Comparison of ENCODE assay signal across 17 cellular contexts in the genomic region with DNA sequence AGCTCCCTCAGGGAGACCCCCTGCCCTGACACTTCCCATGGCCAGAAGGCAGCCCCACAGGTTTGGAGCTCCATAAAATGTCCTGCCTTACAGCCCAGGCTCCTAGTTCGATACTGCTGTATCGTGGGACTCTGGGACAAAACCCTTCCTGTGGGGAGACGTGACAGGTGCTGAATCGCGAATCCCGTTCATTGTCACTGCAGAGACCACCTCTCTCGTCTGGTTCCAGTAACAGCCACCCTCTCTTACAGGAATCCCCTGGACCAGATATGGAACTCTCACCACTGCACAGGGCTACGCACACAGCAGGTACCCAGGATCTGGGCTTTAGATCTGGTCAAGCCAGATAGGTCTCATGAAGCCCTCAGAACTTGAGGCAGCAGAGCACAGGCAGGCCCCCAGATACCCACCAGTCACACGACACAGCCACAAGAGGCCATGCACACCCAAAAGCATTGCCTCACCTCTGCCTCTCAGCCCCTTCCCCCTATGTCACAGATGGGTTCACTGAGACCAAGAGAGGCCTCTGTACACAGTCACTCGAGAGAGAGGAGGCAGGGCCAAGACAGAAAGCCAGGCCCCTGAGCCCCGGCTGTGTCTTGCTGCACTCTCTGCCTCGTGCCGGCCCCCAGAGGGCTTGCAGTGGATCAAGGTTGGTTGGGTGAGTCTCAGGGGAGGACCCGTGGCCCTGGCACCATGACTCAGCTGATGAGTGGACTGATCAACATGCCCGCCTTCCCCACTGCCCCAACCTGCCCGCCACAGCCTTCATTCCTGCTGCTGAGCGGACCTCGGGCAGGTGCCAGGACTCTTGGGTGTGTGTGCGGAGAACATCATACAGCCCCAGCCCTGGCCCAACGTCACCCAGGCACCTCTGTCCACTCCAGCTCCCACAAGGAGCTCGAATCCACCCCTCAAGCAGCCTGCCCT. TPM values are rescaled to one million over a fixed set of nuclear protein-coding genes. Genes with fewer than 3 reads are reported as not detected.
DNase-seq lines count a peak whose midpoint lies in the region; ATAC-seq and TF ChIP-seq lines count a peak whose summit lies in the region.
"Had no signal": no experiment of that assay in that cellular context is flagged by ENCODE, and none has a peak within 500 bp of the region (broad histone marks: within the 10 kb centered on the region; RNA-seq: fewer than 3 reads in every experiment).

No MANE protein-coding gene starts in this region.

- H3K9me3 ChIP-seq in stomach (no peaks in the 10 kb centered on the region), psoas muscle (no peaks in the 10 kb centered on the region)
- H3K9me3 ChIP-seq: Peyer's patch had no signal

- DNase-seq in HPDE6-E6E7 (ENCODE audit: extremely low spot score) (peak; percentile 86), kidney tubule cell (ENCODE audit: low spot score) (peak; percentile 93), stomach (peak; percentile 54), NCI-H1092 treated with DMSO at 0.1 percent for 48 hours (lab: John Stamatoyannopoulos, UW) (no peak), psoas muscle (no peak), islet precursor cell (no peak)
- no peak for DNase-seq in T-helper 2 cell treated with Interferon-gamma antibody and Interleukin-4, amounts not matched to agents 5 μg/mL and 100 μg/mL, for 36 hours (ENCODE audit: low spot score)
- DNase-seq: activated CD4-positive, alpha-beta T cell treated with anti-CD3 and anti-CD28 coated beads for 4 hours; activated T-cell treated with anti-CD3 and anti-CD28 coated beads, Interleukin-2, amount 50 U/mL, for 1 hour; NCI-H524 treated with DMSO at 0.1 percent for 48 hours; stimulated activated CD4-positive, alpha-beta T cell treated with anti-CD3 and anti-CD28 coated beads, Interleukin-1b, Interleukin-23, amount 100 ng/mL, for 48 hours; stimulated activated CD8-positive, alpha-beta memory T cell treated with anti-CD3 and anti-CD28 coated beads, Interleukin-4, amount 100 ng/mL, for 48 hours; trophoblast cell had no signal

- WGBS in stomach, 5 donors, result 73 to 93% (median 78%) methylated on average over 12 to 21 of the region's 21 CpGs
- 91 to 95% (median 91%) methylated on average over 21 of the region's 21 CpGs for WGBS in psoas muscle, 3 donors

- intact Hi-C loops in stomach (cut with DNase I; ENCODE audit: low total_unique reads), result no loop called here
- intact Hi-C loops in psoas muscle (cut with DNase I), result no loop called here

- H3K27ac ChIP-seq in VCaP, result peak overlapping the region; percentile 76; the same call in 1 of the 2 replicates
- peak overlapping the region in 3 of 5 donors; percentile 2 to 82 (median 32) for H3K27ac ChIP-seq in stomach
- no peak overlapping the region for H3K27ac ChIP-seq in psoas muscle
- H3K27ac ChIP-seq: C4-2B had no signal

- TF ChIP-seq POLR2A in stomach (IDR thresholded peaks at IDR 0.05), result no peak

- no peak for TF ChIP-seq EP300 in stomach (IDR thresholded peaks at IDR 0.05)

- ATAC-seq in psoas muscle, result no peak

- peaks cover 16 to 76% (median 48%) of the 10 kb centered on the region in 4 donors for H3K4me1 ChIP-seq in stomach
- H3K4me1 ChIP-seq in psoas muscle, result no peaks in the 10 kb centered on the region

- H3K36me3 Mint-ChIP-seq in T-helper 2 cell treated with Interferon-gamma antibody and Interleukin-4, amounts not matched to agents 5 μg/mL and 100 μg/mL, for 36 hours (ENCODE audit: low read depth), result no peaks in the 10 kb centered on the region

- H3K27me3 ChIP-seq in stomach (peaks cover 0 to under 1% (median 0%) of the 10 kb centered on the region in 3 donors), psoas muscle (ENCODE audit: insufficient read depth in 3 of 3, low read length in 2 of 3) (peaks cover 0 to 3% (median 0%) of the 10 kb centered on the region in 3 donors)
- H3K27me3 ChIP-seq: Peyer's patch had no signal

- H3K36me3 ChIP-seq in stomach (no peaks in the 10 kb centered on the region), psoas muscle (ENCODE audit: insufficient read depth in 1 of 2, low read depth in 1 of 2) (no peaks in the 10 kb centered on the region)
- H3K36me3 ChIP-seq: Peyer's patch had no signal

- no peak overlapping the region for H3K27ac Mint-ChIP-seq in T-helper 2 cell treated with Interferon-gamma antibody and Interleukin-4, amounts not matched to agents 5 μg/mL and 100 μg/mL, for 36 hours

- peaks cover 21% of the 10 kb centered on the region for H3K27me3 Mint-ChIP-seq in T-helper 2 cell treated with Interferon-gamma antibody and Interleukin-4, amounts not matched to agents 5 μg/mL and 100 μg/mL, for 36 hours (ENCODE audit: low read depth)

- TF ChIP-seq CTCF in VCaP (conservative IDR thresholded peaks at IDR 0.05) (no peak), stomach (IDR thresholded peaks at IDR 0.05) (no peak), psoas muscle (IDR thresholded peaks at IDR 0.05) (no peak)

- no peak overlapping the region for H3K4me3 Mint-ChIP-seq in T-helper 2 cell treated with Interferon-gamma antibody and Interleukin-4, amounts not matched to agents 5 μg/mL and 100 μg/mL, for 36 hours

- H3K9me3 Mint-ChIP-seq in T-helper 2 cell treated with Interferon-gamma antibody and Interleukin-4, amounts not matched to agents 5 μg/mL and 100 μg/mL, for 36 hours, result no peaks in the 10 kb centered on the region

- H3K4me3 ChIP-seq in stomach (no peak overlapping the region), psoas muscle (no peak overlapping the region)
- H3K4me3 ChIP-seq: Peyer's patch had no signal

- H3K4me1 Mint-ChIP-seq in T-helper 2 cell treated with Interferon-gamma antibody and Interleukin-4, amounts not matched to agents 5 μg/mL and 100 μg/mL, for 36 hours (ENCODE audit: low read depth), result no peaks in the 10 kb centered on the region

RNA-seq across cellular contexts. Expression of a gene that starts 7.6 kb away (rescaled TPM):
- total RNA-seq in stomach (100 to 1,000 TPM in 1 of 5 donors, 10 to 100 TPM in 4; 21.0 to 140 (median 57.5) TPM), psoas muscle (under 1 TPM in 3 of 4 donors, not detected in 1; 0.09 to 0.38 (median 0.13) TPM)
- polyA plus RNA-seq in stomach (10 to 100 TPM; 16.0 to 82.9 (median 32.5) TPM), psoas muscle (under 1 TPM; 0.07 to 0.38 (median 0.10) TPM)
- total RNA-seq: T-helper 1 cell treated with Interleukin-12 subunit alpha and Interleukin-12 subunit beta and Interleukin-4 antibody, amounts not matched to agents 30 ng/mL and 1 ng/mL, for 36 hours had no signal

Comparison
In these comparisons a context has a peak if more than half of its experiments do, and no peak if none do; other contexts are left out.
1. DNase-seq: peak in HPDE6-E6E7 (single experiment), kidney tubule cell (single experiment) and stomach (single experiment); none in NCI-H1092 treated with DMSO at 0.1 percent for 48 hours (single experiment), psoas muscle (0 of 2), T-helper 2 cell treated with Interferon-gamma antibody and Interleukin-4, amounts not matched to agents 5 μg/mL and 100 μg/mL, for 36 hours (single experiment) and islet precursor cell (single experiment).
2. RNA of a gene that starts 7.6 kb away (total RNA-seq): 21.0 to 140 TPM in stomach; 0.09 to 0.38 TPM in psoas muscle; every median in the first group is over 10 times any median in the second.